9 cellular contexts compared by ENCODE assay signal in the genomic region with DNA sequence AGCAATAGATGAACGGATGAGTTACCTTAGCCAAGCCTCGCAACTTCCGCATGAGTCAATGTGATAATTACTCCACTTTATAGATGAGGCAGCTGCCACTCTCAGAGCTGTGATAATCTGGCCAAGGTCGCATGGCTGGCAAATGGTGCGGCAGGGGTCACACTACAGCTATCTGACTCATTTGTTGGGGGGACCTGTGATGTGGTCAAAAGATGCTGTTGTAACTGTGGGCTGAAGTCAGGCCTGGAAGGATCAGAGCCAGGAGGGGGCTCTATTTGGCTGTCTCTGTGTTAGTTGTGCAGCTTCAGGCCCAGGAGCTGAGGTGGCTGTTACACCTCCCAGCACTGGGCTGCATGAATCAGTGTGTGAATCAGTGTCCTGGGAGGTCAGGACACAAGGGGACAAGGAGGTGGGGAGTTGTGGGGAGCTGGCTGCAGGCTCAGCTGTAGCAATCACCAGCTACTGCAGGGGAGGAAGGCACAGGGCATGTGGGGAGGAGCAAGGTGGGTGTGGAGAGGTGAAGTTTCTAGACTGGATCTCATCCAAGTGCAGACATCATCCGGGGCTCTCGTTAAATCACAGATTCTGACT. TPM values are rescaled to one million over a fixed set of nuclear protein-coding genes. Genes with fewer than 3 reads are reported as not detected.
DNase-seq lines count a peak whose midpoint lies in the region; ATAC-seq and TF ChIP-seq lines count a peak whose summit lies in the region.
"Had no signal": no experiment of that assay in that cellular context is flagged by ENCODE, and none has a peak within 500 bp of the region (broad histone marks: within the 10 kb centered on the region; RNA-seq: fewer than 3 reads in every experiment).

No MANE protein-coding gene starts in this region.

- peak overlapping the region; percentile 78 for H2BK12ac ChIP-seq in trophoblast cell (ENCODE audit: low read length)

- no peak overlapping the region for H4K12ac ChIP-seq in trophoblast cell (ENCODE audit: low read depth, low read length)

- peak overlapping the region; percentile 71 for H3K14ac ChIP-seq in trophoblast cell (ENCODE audit: low read length)

- H3K27me3 Mint-ChIP-seq in endodermal cell (ENCODE audit: insufficient read depth), result peaks cover 2% of the 10 kb centered on the region
- H3K27me3 Mint-ChIP-seq in activated T-helper 17 cell treated with anti-CD3 and anti-CD28 coated beads, Interleukin-2, amount 50 U/mL, for 72 hours, result peaks cover 18% of the 10 kb centered on the region

- no peak overlapping the region for H3K23ac ChIP-seq in trophoblast cell (ENCODE audit: low read length)

- no peaks in the 10 kb centered on the region for H3F3A ChIP-seq in GM23248 (ENCODE audit: insufficient read depth)

- H3K4ac ChIP-seq in trophoblast cell (ENCODE audit: low read depth, low read length), result no peak overlapping the region

- H3K9me3 ChIP-seq in GM23248 (ENCODE audit: low read depth) (no peaks in the 10 kb centered on the region), endodermal cell (ENCODE audit: control insufficient read depth, low read length) (no peaks in the 10 kb centered on the region), trophoblast cell (ENCODE audit: insufficient read depth, low read depth, low read length) (no peaks in the 10 kb centered on the region), upper lobe of right lung (no peaks in the 10 kb centered on the region)

- no peak overlapping the region for H2BK5ac ChIP-seq in trophoblast cell (ENCODE audit: low read depth, low read length, poor library complexity)

- no peak overlapping the region for H3K27ac Mint-ChIP-seq in endodermal cell
- H3K27ac Mint-ChIP-seq in activated T-helper 17 cell treated with anti-CD3 and anti-CD28 coated beads, Interleukin-2, amount 50 U/mL, for 72 hours, result no peak overlapping the region
- H3K27ac Mint-ChIP-seq: activated T-helper 2 cell treated with anti-CD3 and anti-CD28 coated beads, Interferon-gamma antibody, Interleukin-2, Interleukin-4, amounts not matched to agents 10 μg/mL and 5 μg/mL and 100 μg/mL, durations not matched to agents 14 hours and 24 hours and 36 hours had no signal

- intact Hi-C loops in upper lobe of right lung (cut with DNase I), result no loop called here

- H3K4me1 ChIP-seq in GM23248 (ENCODE audit: insufficient read depth) (peaks cover 11% of the 10 kb centered on the region), endodermal cell (ENCODE audit: control insufficient read depth, insufficient read depth, low read length) (no peaks in the 10 kb centered on the region), trophoblast cell (ENCODE audit: control insufficient read depth in 1 of 2, insufficient read depth in 2 of 2, low read length in 2 of 2) (peaks cover 29 to 30% of the 10 kb centered on the region in 2 experiments), upper lobe of right lung (no peaks in the 10 kb centered on the region)

- H4K91ac ChIP-seq in trophoblast cell (ENCODE audit: low read depth, low read length), result peak overlapping the region; percentile 37

- H2AK5ac ChIP-seq in trophoblast cell (ENCODE audit: low read length), result peak overlapping the region; percentile 83

- DNase-seq in GM23248 (peak; percentile 83), NOMO-1 treated with dmso at 0.1 percent for 144 hours (lab: John Stamatoyannopoulos, UW; ENCODE audit: unreplicated experiment) (peak; percentile 4), endodermal cell (peak; percentile 57), trophoblast cell (no peak), NCI-H2196 treated with DMSO at 0.1 percent for 48 hours (lab: John Stamatoyannopoulos, UW; ENCODE audit: unreplicated experiment) (no peak), upper lobe of right lung (no peak)

- H3K9ac ChIP-seq in GM23248, result no peak overlapping the region
- no peak overlapping the region for H3K9ac ChIP-seq in endodermal cell (ENCODE audit: extremely low read depth, low read length, poor library complexity, severe bottlenecking)
- H3K9ac ChIP-seq in trophoblast cell (ENCODE audit: low read length), result no peak overlapping the region

- H3K79me1 ChIP-seq in trophoblast cell (ENCODE audit: low read length), result peaks cover 11% of the 10 kb centered on the region

- no peak overlapping the region for H4K8ac ChIP-seq in trophoblast cell (ENCODE audit: low read depth, low read length)

- WGBS in GM23248 (ENCODE audit: low coverage in 1 of 2, low lambda C conversion rate in 2 of 2, missing lambda C conversion rate in 2 of 2), 2 experiments, result 21 to 22% methylated on average over 7 of the region's 7 CpGs
- WGBS in endodermal cell (ENCODE audit: insufficient coverage in 1 of 2, insufficient read length in 1 of 2), 2 experiments, result 81 to 88% methylated on average over 4 to 7 of the region's 7 CpGs
- no CpG with 5 or more reads among the region's 7 CpGs for WGBS in trophoblast cell (ENCODE audit: extremely low coverage, insufficient coverage, insufficient read length)

- H3K18ac ChIP-seq in trophoblast cell (ENCODE audit: low read length), result no peak overlapping the region

- H3K4me2 ChIP-seq in GM23248 (ENCODE audit: unreplicated experiment) (peak overlapping the region; percentile 17), trophoblast cell (ENCODE audit: low read length) (no peak overlapping the region)

- ATAC-seq in HG03095 (IDR thresholded peaks at IDR 0.05; ENCODE audit: unreplicated experiment) (no peak), upper lobe of right lung (no peak)
- no peak for ATAC-seq in activated T-helper 17 cell treated with anti-CD3 and anti-CD28 coated beads, Interleukin-2, amount 50 U/mL, for 72 hours (replicated peaks)

- peak overlapping the region; percentile 75 for H2BK120ac ChIP-seq in trophoblast cell (ENCODE audit: insufficient read depth, low read length, poor library complexity)

- no peak overlapping the region for H2AFZ ChIP-seq in GM23248
- no peak overlapping the region for H2AFZ ChIP-seq in trophoblast cell (ENCODE audit: insufficient read depth, low read length, poor library complexity)

- no peaks in the 10 kb centered on the region for H3K36me3 Mint-ChIP-seq in endodermal cell (ENCODE audit: low read depth)
- no peaks in the 10 kb centered on the region for H3K36me3 Mint-ChIP-seq in activated T-helper 17 cell treated with anti-CD3 and anti-CD28 coated beads, Interleukin-2, amount 50 U/mL, for 72 hours (ENCODE audit: low read depth)

- peaks cover 12% of the 10 kb centered on the region for H3K4me1 Mint-ChIP-seq in endodermal cell
- no peaks in the 10 kb centered on the region for H3K4me1 Mint-ChIP-seq in activated T-helper 17 cell treated with anti-CD3 and anti-CD28 coated beads, Interleukin-2, amount 50 U/mL, for 72 hours

- no peaks in the 10 kb centered on the region for H3K27me3 ChIP-seq in GM23248 (replicated peaks; ENCODE audit: insufficient read depth)
- H3K27me3 ChIP-seq in endodermal cell (ENCODE audit: control insufficient read depth, insufficient read depth, low read length, poor library complexity, severe bottlenecking), result no peaks in the 10 kb centered on the region
- H3K27me3 ChIP-seq in trophoblast cell (ENCODE audit: insufficient read depth, low read length), result no peaks in the 10 kb centered on the region
- peaks cover 15% of the 10 kb centered on the region for H3K27me3 ChIP-seq in upper lobe of right lung

- no peaks in the 10 kb centered on the region for H3K9me2 ChIP-seq in GM23248 (ENCODE audit: insufficient read depth)

- H3K27ac ChIP-seq in GM23248, result no peak overlapping the region
- H3K27ac ChIP-seq in endodermal cell (ENCODE audit: low read depth, low read length), result no peak overlapping the region
- peak overlapping the region; percentile 0 for H3K27ac ChIP-seq in trophoblast cell (ENCODE audit: low read depth, low read length)
- H3K27ac ChIP-seq in upper lobe of right lung, result no peak overlapping the region

- TF ChIP-seq CTCF in endodermal cell (conservative IDR thresholded peaks at IDR 0.05) (no peak), upper lobe of right lung (IDR thresholded peaks at IDR 0.05) (no peak)

- no peaks in the 10 kb centered on the region for H4K20me1 ChIP-seq in GM23248 (ENCODE audit: insufficient read depth)

- no peak overlapping the region for H3K4me3 Mint-ChIP-seq in endodermal cell
- H3K4me3 Mint-ChIP-seq in activated T-helper 17 cell treated with anti-CD3 and anti-CD28 coated beads, Interleukin-2, amount 50 U/mL, for 72 hours, result no peak overlapping the region

- H3K9me3 Mint-ChIP-seq in endodermal cell, result no peaks in the 10 kb centered on the region
- no peaks in the 10 kb centered on the region for H3K9me3 Mint-ChIP-seq in activated T-helper 17 cell treated with anti-CD3 and anti-CD28 coated beads, Interleukin-2, amount 50 U/mL, for 72 hours
- H3K9me3 Mint-ChIP-seq: activated T-helper 2 cell treated with anti-CD3 and anti-CD28 coated beads, Interferon-gamma antibody, Interleukin-2, Interleukin-4, amounts not matched to agents 10 μg/mL and 5 μg/mL and 100 μg/mL, durations not matched to agents 14 hours and 24 hours and 36 hours had no signal

- H3K36me3 ChIP-seq in GM23248 (ENCODE audit: low read depth), result no peaks in the 10 kb centered on the region
- H3K36me3 ChIP-seq in endodermal cell (ENCODE audit: control insufficient read depth, insufficient read depth, low read length), result no peaks in the 10 kb centered on the region
- no peaks in the 10 kb centered on the region for H3K36me3 ChIP-seq in trophoblast cell (ENCODE audit: control insufficient read depth in 1 of 2, insufficient read depth in 2 of 2, low read length in 2 of 2)
- no peaks in the 10 kb centered on the region for H3K36me3 ChIP-seq in upper lobe of right lung

- H3K79me2 ChIP-seq in GM23248 (ENCODE audit: insufficient read depth), result no peaks in the 10 kb centered on the region
- peaks cover 6% of the 10 kb centered on the region for H3K79me2 ChIP-seq in trophoblast cell (ENCODE audit: control insufficient read depth, insufficient read depth, low read length, poor library complexity)

- in situ Hi-C loops in GM23248 (cut with MboI), result no loop called here

- H3K4me3 ChIP-seq in GM23248, result no peak overlapping the region
- no peak overlapping the region for H3K4me3 ChIP-seq in endodermal cell (ENCODE audit: low read length)
- H3K4me3 ChIP-seq in trophoblast cell (ENCODE audit: low read depth, low read length), result no peak overlapping the region
- no peak overlapping the region for H3K4me3 ChIP-seq in upper lobe of right lung

RNA-seq across cellular contexts. Expression of a gene that starts 33.1 kb away (rescaled TPM):
- 0.43 TPM in 1 of 2 replicates, not detected in the other for total RNA-seq in GM23248 (2014; rRNA removed; shearing (Covaris generic))
- 0.35 TPM in 1 of 2 replicates, not detected in the other for polyA plus RNA-seq in GM23248 (2016; fragmentation: Nextera tagmentation; extraction: Ambion mirVana)
- total RNA-seq in endodermal cell (1 to 10 TPM; 1.8 to 2.9 TPM), upper lobe of right lung (not detected)
- polyA plus RNA-seq in endodermal cell (2013, experiment 1 of 2), result 2.1 TPM
- polyA plus RNA-seq in endodermal cell (2013, experiment 2 of 2), result 3.7 TPM
- polyA plus RNA-seq in trophoblast cell (2013), result 0.21 and 0.26 TPM in 2 replicates
- total RNA-seq in activated T-helper 17 cell treated with anti-CD3 and anti-CD28 coated beads, Interleukin-2, amount 50 U/mL, for 72 hours, result 1 to 10 TPM in 1 of 2 donors, not detected in 1; 1.0 TPM

RNA-seq across cellular contexts. Expression of a gene that starts 52.5 kb away (rescaled TPM):
- not detected in 2 replicates for total RNA-seq in GM23248 (2014; rRNA removed; shearing (Covaris generic))
- polyA plus RNA-seq in GM23248 (2016; fragmentation: Nextera tagmentation; extraction: Ambion mirVana), result not detected in 2 replicates
- total RNA-seq in endodermal cell (not detected), upper lobe of right lung (not detected)
- not detected for polyA plus RNA-seq in endodermal cell (2013, experiment 1 of 2)
- polyA plus RNA-seq in endodermal cell (2013, experiment 2 of 2), result not detected
- polyA plus RNA-seq in trophoblast cell (2013), result 0.04 TPM in 1 of 2 replicates, not detected in the other
- not detected for total RNA-seq in activated T-helper 17 cell treated with anti-CD3 and anti-CD28 coated beads, Interleukin-2, amount 50 U/mL, for 72 hours
- total RNA-seq: activated T-helper 2 cell treated with anti-CD3 and anti-CD28 coated beads, Interferon-gamma antibody, Interleukin-2, Interleukin-4, amounts not matched to agents 10 μg/mL and 5 μg/mL and 100 μg/mL, durations not matched to agents 14 hours and 24 hours and 36 hours had no signal

Comparison
In these comparisons a context has a peak if more than half of its experiments do, and no peak if none do; other contexts are left out.
1. DNase-seq: peak in GM23248 (single experiment), NOMO-1 treated with dmso at 0.1 percent for 144 hours (single experiment) and endodermal cell (single experiment); none in trophoblast cell (0 of 2), NCI-H2196 treated with DMSO at 0.1 percent for 48 hours (single experiment) and upper lobe of right lung (single experiment).